8 cellular contexts compared by ENCODE assay signal in the genomic region with DNA sequence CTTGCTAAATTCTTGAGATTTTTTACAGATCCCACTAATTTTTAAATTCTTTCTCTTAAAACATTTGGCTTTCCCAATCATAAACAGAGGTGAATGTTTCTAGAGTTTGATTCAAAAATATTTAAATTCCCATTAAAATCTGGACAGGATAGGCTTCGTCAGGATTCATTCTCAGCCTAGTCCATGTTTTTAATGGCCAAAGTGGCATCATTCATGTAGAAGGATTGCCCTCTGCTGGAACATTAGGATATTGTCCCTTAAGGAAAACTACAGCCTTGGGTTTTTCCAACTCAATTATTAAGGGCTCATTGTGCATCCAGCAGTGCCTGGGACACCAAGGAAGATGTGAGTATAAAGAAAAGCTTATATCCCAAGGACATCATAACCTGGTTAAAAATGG.
A peak's percentile ranks its signal among the peaks of the same experiment; 100 is the strongest.
DNase-seq lines count a peak whose midpoint lies in the region; ATAC-seq, FAIRE-seq and TF ChIP-seq lines count a peak whose summit lies in the region.

No MANE protein-coding gene starts in this region.

- H3K9ac ChIP-seq in astrocyte (ENCODE audit: low read length) = no peak overlapping the region

- H3K79me2 ChIP-seq in astrocyte (ENCODE audit: insufficient read depth, low read length) = no peaks in the 10 kb centered on the region

- DNase-seq in GM13976 (ENCODE audit: low spot score) (peak; percentile 41), NCI-H2029 treated with DMSO at 0.1 percent for 48 hours (lab: John Stamatoyannopoulos, UW) (peak; percentile 28), astrocyte (ENCODE audit: low read depth) (peak; percentile 46), iPS DF 6.9 (ENCODE audit: low read depth, low spot score) (peak; percentile 13), type B pancreatic cell (ENCODE audit: extremely low spot score, unreplicated experiment) (no peak), cortex of kidney (lab: John Stamatoyannopoulos, UW) (no peak)

- no peak for ATAC-seq in GM18868 (IDR thresholded peaks at IDR 0.05; ENCODE audit: unreplicated experiment)
- no peak for ATAC-seq in GM21515 (IDR thresholded peaks at IDR 0.05; ENCODE audit: unreplicated experiment)

- H3K27me3 ChIP-seq in astrocyte (ENCODE audit: insufficient read depth, low read length) = no peaks in the 10 kb centered on the region
- H3K27me3 ChIP-seq in iPS DF 6.9 (ENCODE audit: control insufficient read depth, insufficient read depth, low read length) = no peaks in the 10 kb centered on the region

- peaks cover 11% of the 10 kb centered on the region for H3K4me1 ChIP-seq in astrocyte (ENCODE audit: insufficient read depth, low read length)
- H3K4me1 ChIP-seq in iPS DF 6.9 (ENCODE audit: control insufficient read depth, insufficient read depth, low read length) = peaks cover 2% of the 10 kb centered on the region; the same call in 1 of the 2 replicates

- H3K4me3 ChIP-seq in astrocyte (ENCODE audit: insufficient read depth, low read depth, low read length) (no peak overlapping the region), iPS DF 6.9 (ENCODE audit: low read length) (no peak overlapping the region)

- H3K9me3 ChIP-seq in astrocyte (ENCODE audit: insufficient read depth, low read depth, low read length) (no peaks in the 10 kb centered on the region), iPS DF 6.9 (ENCODE audit: control insufficient read depth, insufficient read depth, low read length) (no peaks in the 10 kb centered on the region)

- H3K36me3 Mint-ChIP-seq in astrocyte (ENCODE audit: low read depth, unreplicated experiment) (peaks cover 4% of the 10 kb centered on the region), type B pancreatic cell (no peaks in the 10 kb centered on the region)

- TF ChIP-seq CTCF in GM13976 (IDR thresholded peaks at IDR 0.05; ENCODE audit: borderline replicate concordance, control extremely low read depth, extremely low read depth, insufficient read depth, missing control alignments) (peak; percentile 12), astrocyte (IDR thresholded peaks at IDR 0.05; ENCODE audit: insufficient read depth, low read depth, low read length) (peak; percentile 72), type B pancreatic cell (conservative IDR thresholded peaks at IDR 0.05) (peak; percentile 82)

- H3K36me3 ChIP-seq in astrocyte (ENCODE audit: insufficient read depth, low read length) (no peaks in the 10 kb centered on the region), iPS DF 6.9 (ENCODE audit: control insufficient read depth, insufficient read depth, low read length) (no peaks in the 10 kb centered on the region)

- WGBS in iPS DF 6.9 (ENCODE audit: insufficient coverage, insufficient read length) = no CpG with 5 or more reads among the region's 1 CpG

- H3K4me1 Mint-ChIP-seq in astrocyte (ENCODE audit: low read depth, unreplicated experiment) (peaks cover 7% of the 10 kb centered on the region), type B pancreatic cell (ENCODE audit: unreplicated experiment) (no peaks in the 10 kb centered on the region)

- no peaks in the 10 kb centered on the region for H4K20me1 ChIP-seq in astrocyte (ENCODE audit: insufficient read depth, low read length)

- in situ Hi-C loops in GM13976 (cut with MboI; ENCODE audit: low sequenced_read_pairs, unreplicated experiment) = no loop called here

- no peak overlapping the region for H3K27ac ChIP-seq in astrocyte (ENCODE audit: low read depth, low read length)
- H3K27ac ChIP-seq in iPS DF 6.9 (ENCODE audit: low read length) = no peak overlapping the region

- no peak overlapping the region for H2AFZ ChIP-seq in astrocyte (ENCODE audit: low read depth, low read length)

- H3K4me3 Mint-ChIP-seq in astrocyte (ENCODE audit: unreplicated experiment) (no peak overlapping the region), type B pancreatic cell (no peak overlapping the region)

- no peaks in the 10 kb centered on the region for H3K9me3 Mint-ChIP-seq in astrocyte (ENCODE audit: unreplicated experiment)
- H3K9me3 Mint-ChIP-seq in type B pancreatic cell = peaks cover 5% of the 10 kb centered on the region

- no peak overlapping the region for H3K27ac Mint-ChIP-seq in astrocyte (ENCODE audit: unreplicated experiment)
- H3K27ac Mint-ChIP-seq in type B pancreatic cell = no peak overlapping the region

- H3K27me3 Mint-ChIP-seq in astrocyte (ENCODE audit: low read depth, unreplicated experiment) = peaks cover 5% of the 10 kb centered on the region
- H3K27me3 Mint-ChIP-seq in type B pancreatic cell = no peaks in the 10 kb centered on the region

- FAIRE-seq in astrocyte (lab: Jason Lieb, UNC) = peak; percentile 56

- no peak overlapping the region for H3K4me2 ChIP-seq in astrocyte (ENCODE audit: low read length)

Comparison
In these comparisons a context has a peak if more than half of its experiments do, and no peak if none do; other contexts are left out.
1. DNase-seq: peak in GM13976 (single experiment), NCI-H2029 treated with DMSO at 0.1 percent for 48 hours (single experiment), astrocyte (single experiment) and iPS DF 6.9 (single experiment); none in type B pancreatic cell (single experiment) and cortex of kidney (single experiment).
2. CTCF ChIP-seq: peak in every context shown above with its lines; median percentile 82 in type B pancreatic cell; 72 in astrocyte; 12 in GM13976.